ENCODE assay signal across 1 cellular context in genomic region chr20:63273635-63274380, GRCh38.
TF ChIP-seq lines count a peak whose summit lies in the region.

No MANE protein-coding gene starts in this region.

TF ChIP-seq in HepG2, 621 proteins besides CTCF, POLR2A, EP300 and RAD21 (continued from another document and continues in another):
- TF ChIP-seq ZNF142 (CRISPR knock-in tag; IDR thresholded peaks at IDR 0.05) (0 out of 2 replicates have a peak, but pooled peaks have one; percentile 13), SNRNP70 (IDR thresholded peaks at IDR 0.05; ENCODE audit: low read depth, low read length) (no peak), PHB2 (IDR thresholded peaks at IDR 0.05; ENCODE audit: partially characterized antibody) (no peak), ZFP91 (CRISPR knock-in tag; IDR thresholded peaks at IDR 0.05; ENCODE audit: borderline replicate concordance) (no peak), TGIF2 (CRISPR knock-in tag; IDR thresholded peaks at IDR 0.05) (peak; percentile 69; the same call in 1 of the 2 replicates), ZNF674 (CRISPR knock-in tag; IDR thresholded peaks at IDR 0.05; ENCODE audit: low read depth) (no peak), NPAS2 (CRISPR knock-in tag; IDR thresholded peaks at IDR 0.05; ENCODE audit: borderline replicate concordance) (no peak), ZNF792 (CRISPR knock-in tag; IDR thresholded peaks at IDR 0.05) (no peak), KDM5A (IDR thresholded peaks at IDR 0.05; ENCODE audit: borderline replicate concordance, low read length) (peak; percentile 2; the same call in 1 of the 2 replicates), ZNF777 (CRISPR knock-in tag; IDR thresholded peaks at IDR 0.05) (peak; percentile 12), ZUFSP (CRISPR knock-in tag; IDR thresholded peaks at IDR 0.05; ENCODE audit: borderline replicate concordance) (no peak), ZNF264 (CRISPR knock-in tag; IDR thresholded peaks at IDR 0.05) (0 out of 2 replicates have a peak, but pooled peaks have one; percentile 27), ZNF383 (CRISPR knock-in tag; IDR thresholded peaks at IDR 0.05; ENCODE audit: borderline replicate concordance) (no peak), TBL1XR1 (IDR thresholded peaks at IDR 0.05; ENCODE audit: borderline replicate concordance, low read length, partially characterized antibody) (peak; percentile 48), ARID5B (CRISPR knock-in tag; IDR thresholded peaks at IDR 0.05) (peak; percentile 50), ZNF329 (CRISPR knock-in tag; IDR thresholded peaks at IDR 0.05; ENCODE audit: low read depth) (no peak), BRCA1 (CRISPR knock-in tag; IDR thresholded peaks at IDR 0.05) (0 out of 2 replicates have a peak, but pooled peaks have one; percentile 13), ZNF749 (CRISPR knock-in tag; IDR thresholded peaks at IDR 0.05; ENCODE audit: borderline replicate concordance) (0 out of 2 replicates have a peak, but pooled peaks have one; percentile 55), ZFP36L1 (CRISPR knock-in tag; IDR thresholded peaks at IDR 0.05) (peak; percentile 92; the same call in 1 of the 2 replicates), ASH2L (IDR thresholded peaks at IDR 0.05; ENCODE audit: insufficient read length, low read depth, low read length) (peak; percentile 35), JUNB (CRISPR knock-in tag; IDR thresholded peaks at IDR 0.05; ENCODE audit: borderline replicate concordance) (peak; percentile 49; the same call in 1 of the 2 replicates), GLMP (CRISPR knock-in tag; IDR thresholded peaks at IDR 0.05; ENCODE audit: borderline replicate concordance) (no peak), ZBTB46 (CRISPR knock-in tag; IDR thresholded peaks at IDR 0.05; ENCODE audit: borderline replicate concordance) (no peak), ZSCAN21 (CRISPR knock-in tag; IDR thresholded peaks at IDR 0.05; ENCODE audit: borderline replicate concordance) (peak; percentile 38; the same call in 1 of the 2 replicates), FOSL1 (CRISPR knock-in tag; IDR thresholded peaks at IDR 0.05; ENCODE audit: borderline replicate concordance) (peak; percentile 66; the same call in 1 of the 2 replicates), PRDM10 (CRISPR knock-in tag; IDR thresholded peaks at IDR 0.05; ENCODE audit: low read depth) (0 out of 2 replicates have a peak, but pooled peaks have one; percentile 34), ZNF280B (CRISPR knock-in tag; IDR thresholded peaks at IDR 0.05; ENCODE audit: borderline replicate concordance) (no peak), SKI (IDR thresholded peaks at IDR 0.05; ENCODE audit: partially characterized antibody) (no peak), SP4 (CRISPR knock-in tag; IDR thresholded peaks at IDR 0.05) (no peak), ZBTB38 (CRISPR knock-in tag; IDR thresholded peaks at IDR 0.05) (0 out of 2 replicates have a peak, but pooled peaks have one; percentile 34), SATB2 (CRISPR knock-in tag; IDR thresholded peaks at IDR 0.05) (no peak), ZNF607 (CRISPR knock-in tag; IDR thresholded peaks at IDR 0.05; ENCODE audit: borderline replicate concordance) (no peak)
